13 cellular contexts compared by ENCODE assay signal in genomic region chr17:73430848-73431247, GRCh38.
DNase-seq lines count a peak whose midpoint lies in the region; ATAC-seq, FAIRE-seq and TF ChIP-seq lines count a peak whose summit lies in the region.
"Had no signal": no experiment of that assay in that cellular context is flagged by ENCODE, and none has a peak within 500 bp of the region (broad histone marks: within the 10 kb centered on the region; RNA-seq: fewer than 3 reads in every experiment).

No MANE protein-coding gene starts in this region.

- 15 to 30% (median 15%) methylated on average over 8 of the region's 8 CpGs for WGBS in small intestine, 3 donors

- H3K27ac Mint-ChIP-seq in activated naive CD4-positive, alpha-beta T cell treated with anti-CD3 and anti-CD28 coated beads for 36 hours: no peak overlapping the region
- H3K27ac Mint-ChIP-seq in activated CD8-positive, alpha-beta T cell treated with anti-CD3 and anti-CD28 coated beads, Interleukin-2, amount 10 ng/mL, durations not matched to agents 7 days and 5 days: peak overlapping the region; percentile 77
- H3K27ac Mint-ChIP-seq: CD4-positive, alpha-beta memory T cell; neural progenitor cell had no signal

- DNase-seq in activated naive CD4-positive, alpha-beta T cell treated with anti-CD3 and anti-CD28 coated beads for 36 hours: peak; percentile 17
- DNase-seq in activated naive CD4-positive, alpha-beta T cell treated with anti-CD3 and anti-CD28 coated beads, Interleukin-2, amount 50 U/mL, for 16 hours: no peak
- DNase-seq in NCI-H446 treated with DMSO at 0.1 percent for 48 hours (lab: John Stamatoyannopoulos, UW) (peak; percentile 28), posterior vena cava (ENCODE audit: low spot score) (peak; percentile 37), HEK293T (ENCODE audit: extremely low spot score) (no peak), small intestine (no peak)
- DNase-seq in activated CD8-positive, alpha-beta T cell treated with anti-CD3 and anti-CD28 coated beads, Interleukin-2, amount 10 ng/mL, durations not matched to agents 7 days and 5 days: peak; percentile 56
- DNase-seq: CD4-positive, alpha-beta memory T cell; glutamatergic neuron; NCI-H226 had no signal

- H3K9me3 ChIP-seq in small intestine (ENCODE audit: control insufficient read depth, low read depth): no peaks in the 10 kb centered on the region

- POLR2A ChIA-PET in activated CD8-positive, alpha-beta T cell treated with anti-CD3 and anti-CD28 coated beads, Interleukin-2, amount 10 ng/mL, durations not matched to agents 7 days and 5 days (lab: Charles Lee): no interaction called here
- POLR2A ChIA-PET in HEK293T (lab: Yijun Ruan, JAX): interaction anchor here (0.7 kb wide), 1 partner anchor 214 kb away, joined by 3 read pairs; no protein-coding TSS in a partner anchor

- H3K36me3 ChIP-seq in small intestine (ENCODE audit: control insufficient read depth in 2 of 2, insufficient read depth in 2 of 2, low read length in 2 of 2): no peaks in the 10 kb centered on the region
- H3K36me3 ChIP-seq: neural progenitor cell had no signal

- H3K4me1 Mint-ChIP-seq in activated naive CD4-positive, alpha-beta T cell treated with anti-CD3 and anti-CD28 coated beads for 36 hours (ENCODE audit: low read depth): peaks cover 3% of the 10 kb centered on the region
- H3K4me1 Mint-ChIP-seq in activated CD8-positive, alpha-beta T cell treated with anti-CD3 and anti-CD28 coated beads, Interleukin-2, amount 10 ng/mL, durations not matched to agents 7 days and 5 days (ENCODE audit: low read depth): peaks cover 24% of the 10 kb centered on the region

- H3K36me3 Mint-ChIP-seq in activated naive CD4-positive, alpha-beta T cell treated with anti-CD3 and anti-CD28 coated beads for 36 hours (ENCODE audit: low read depth): no peaks in the 10 kb centered on the region
- H3K36me3 Mint-ChIP-seq in activated CD8-positive, alpha-beta T cell treated with anti-CD3 and anti-CD28 coated beads, Interleukin-2, amount 10 ng/mL, durations not matched to agents 7 days and 5 days (ENCODE audit: low read depth): peaks cover 4% of the 10 kb centered on the region
- H3K36me3 Mint-ChIP-seq: CD4-positive, alpha-beta memory T cell had no signal

- H3K4me3 ChIP-seq in small intestine (ENCODE audit: low read depth in 1 of 2, low read length in 2 of 2): no peak overlapping the region
- H3K4me3 ChIP-seq: cardiac muscle cell, neural progenitor cell had no signal

- CTCF ChIA-PET in activated naive CD4-positive, alpha-beta T cell treated with anti-CD3 and anti-CD28 coated beads for 36 hours (lab: Charles Lee): interaction anchor here (1.0 to 3.3 kb wide), 10 partner anchors 10 to 740 kb away, joined by 3 to 42 read pairs (median 6); no protein-coding TSS in a partner anchor
- CTCF ChIA-PET in activated CD8-positive, alpha-beta T cell treated with anti-CD3 and anti-CD28 coated beads, Interleukin-2, amount 10 ng/mL, durations not matched to agents 7 days and 5 days (lab: Charles Lee): interaction anchor here (1.1 to 5.8 kb wide), 12 partner anchors 212 to 703 kb away, joined by 3 to 62 read pairs (median 6); partner anchors contain the start of gene SDK2
- CTCF ChIA-PET in HEK293T (lab: Yijun Ruan, JAX): interaction anchor here (0.5 to 3.0 kb wide), 3 partner anchors 90 to 279 kb away, joined by 3 to 20 read pairs (median 6); no protein-coding TSS in a partner anchor

- no peaks in the 10 kb centered on the region for H3K4me1 ChIP-seq in small intestine (ENCODE audit: control insufficient read depth in 2 of 2, insufficient read depth in 1 of 2, low read depth in 1 of 2, low read length in 1 of 2)
- H3K4me1 ChIP-seq: neural progenitor cell had no signal

- H3K27me3 Mint-ChIP-seq in activated naive CD4-positive, alpha-beta T cell treated with anti-CD3 and anti-CD28 coated beads for 36 hours (ENCODE audit: low read depth): no peaks in the 10 kb centered on the region
- no peaks in the 10 kb centered on the region for H3K27me3 Mint-ChIP-seq in activated CD8-positive, alpha-beta T cell treated with anti-CD3 and anti-CD28 coated beads, Interleukin-2, amount 10 ng/mL, durations not matched to agents 7 days and 5 days (ENCODE audit: low read depth)
- H3K27me3 Mint-ChIP-seq: CD4-positive, alpha-beta memory T cell had no signal

- ATAC-seq in activated CD8-positive, alpha-beta T cell treated with anti-CD3 and anti-CD28 coated beads, Interleukin-2, amount 10 ng/mL, durations not matched to agents 7 days and 5 days: peak; percentile 53
- ATAC-seq in HG02610 (IDR thresholded peaks at IDR 0.05; ENCODE audit: unreplicated experiment): no peak

- H3K27ac ChIP-seq in small intestine (ENCODE audit: low read depth in 1 of 2, low read length in 1 of 2): no peak overlapping the region
- H3K27ac ChIP-seq: cardiac muscle cell, neural progenitor cell had no signal

- H3K4me3 Mint-ChIP-seq in activated naive CD4-positive, alpha-beta T cell treated with anti-CD3 and anti-CD28 coated beads for 36 hours: no peak overlapping the region
- peak overlapping the region; percentile 18 for H3K4me3 Mint-ChIP-seq in activated CD8-positive, alpha-beta T cell treated with anti-CD3 and anti-CD28 coated beads, Interleukin-2, amount 10 ng/mL, durations not matched to agents 7 days and 5 days
- H3K4me3 Mint-ChIP-seq: CD4-positive, alpha-beta memory T cell; neural progenitor cell had no signal

- intact Hi-C loops in activated naive CD4-positive, alpha-beta T cell treated with anti-CD3 and anti-CD28 coated beads for 36 hours (cut with micrococcal nuclease): no loop called here
- intact Hi-C loops in posterior vena cava (cut with DNase I): loop anchor here (5.0 to 10.0 kb wide), 3 partner anchors 284 to 746 kb away; no protein-coding TSS in a partner anchor

- no peaks in the 10 kb centered on the region for H3K9me3 Mint-ChIP-seq in activated naive CD4-positive, alpha-beta T cell treated with anti-CD3 and anti-CD28 coated beads for 36 hours
- H3K9me3 Mint-ChIP-seq in activated CD8-positive, alpha-beta T cell treated with anti-CD3 and anti-CD28 coated beads, Interleukin-2, amount 10 ng/mL, durations not matched to agents 7 days and 5 days (ENCODE audit: insufficient read depth): no peaks in the 10 kb centered on the region
- H3K9me3 Mint-ChIP-seq: neural progenitor cell had no signal

- no peaks in the 10 kb centered on the region for H3K27me3 ChIP-seq in small intestine (ENCODE audit: control insufficient read depth in 2 of 2, insufficient read depth in 2 of 2, low read length in 2 of 2)
- H3K27me3 ChIP-seq: cardiac muscle cell, neural progenitor cell had no signal

- FAIRE-seq in small intestine (lab: Jason Lieb, UNC): no peak

TF ChIP-seq in HEK293T, 16 proteins besides CTCF, POLR2A, EP300 and RAD21:
- TF ChIP-seq LEF1 (IDR thresholded peaks at IDR 0.05; ENCODE audit: borderline replicate concordance) (no peak), NFRKB (IDR thresholded peaks at IDR 0.05) (no peak), SUZ12 (IDR thresholded peaks at IDR 0.05) (no peak), ELF4 (IDR thresholded peaks at IDR 0.05) (no peak), ZNF384 (IDR thresholded peaks at IDR 0.05) (no peak), L3MBTL2 (conservative IDR thresholded peaks at IDR 0.05) (no peak)

Comparison
In these comparisons a context has a peak if more than half of its experiments do, and no peak if none do; other contexts are left out.
1. DNase-seq: peak in activated naive CD4-positive, alpha-beta T cell treated with anti-CD3 and anti-CD28 coated beads for 36 hours (single experiment), NCI-H446 treated with DMSO at 0.1 percent for 48 hours (single experiment), activated CD8-positive, alpha-beta T cell treated with anti-CD3 and anti-CD28 coated beads, Interleukin-2, amount 10 ng/mL, durations not matched to agents 7 days and 5 days (single experiment) and posterior vena cava (single experiment); none in activated naive CD4-positive, alpha-beta T cell treated with anti-CD3 and anti-CD28 coated beads, Interleukin-2, amount 50 U/mL, for 16 hours (single experiment), HEK293T (single experiment) and small intestine (single experiment).